Comparison of ENCODE assay signal across 9 cellular contexts in genomic region chr5:132064738-132065331, GRCh38. TPM values are rescaled to one million over a fixed set of nuclear protein-coding genes. Genes with fewer than 3 reads are reported as not detected.
A peak's percentile ranks its signal among the peaks of the same experiment; 100 is the strongest.
DNase-seq lines count a peak whose midpoint lies in the region; ATAC-seq and TF ChIP-seq lines count a peak whose summit lies in the region.
"Had no signal": no experiment of that assay in that cellular context is flagged by ENCODE, and none has a peak within 500 bp of the region (broad histone marks: within the 10 kb centered on the region; RNA-seq: fewer than 3 reads in every experiment).

No MANE protein-coding gene starts in this region.

- H3K9ac ChIP-seq in MM.1S (ENCODE audit: low read length): no peak overlapping the region
- H3K9ac ChIP-seq in adipocyte (ENCODE audit: low read length): no peak overlapping the region

- no peaks in the 10 kb centered on the region for H3K27me3 ChIP-seq in MM.1S (replicated peaks; ENCODE audit: insufficient read depth, low read length)
- peaks cover 2% of the 10 kb centered on the region for H3K27me3 ChIP-seq in adipocyte (replicated peaks; ENCODE audit: control insufficient read depth, insufficient read depth, low read length)
- no peaks in the 10 kb centered on the region for H3K27me3 ChIP-seq in left ventricle myocardium inferior (ENCODE audit: low read depth)

- peak overlapping the region; percentile 54; the same call in 1 of the 2 replicates for H2AFZ ChIP-seq in MM.1S (ENCODE audit: low read length)

- H3K79me2 ChIP-seq in MM.1S (ENCODE audit: low read length): no peaks in the 10 kb centered on the region

- no peak overlapping the region for H3K27ac ChIP-seq in MM.1S (ENCODE audit: low read length)
- no peak overlapping the region for H3K27ac ChIP-seq in left ventricle myocardium inferior (replicated peaks)

- H3K9me2 ChIP-seq in MM.1S (replicated peaks; ENCODE audit: insufficient read depth, low read length): no peaks in the 10 kb centered on the region

- peak; percentile 97 for TF ChIP-seq CTCF in MM.1S (IDR thresholded peaks at IDR 0.05; ENCODE audit: low read length)
- peak; percentile 88 for TF ChIP-seq CTCF in left ventricle myocardium inferior (IDR thresholded peaks at IDR 0.05; ENCODE audit: borderline replicate concordance)

- H3K36me3 ChIP-seq in MM.1S (replicated peaks; ENCODE audit: insufficient read depth, low read length): no peaks in the 10 kb centered on the region
- H3K36me3 ChIP-seq in adipocyte (ENCODE audit: control insufficient read depth, insufficient read depth, low read length, severe bottlenecking): no peaks in the 10 kb centered on the region
- H3K36me3 ChIP-seq in left ventricle myocardium inferior: no peaks in the 10 kb centered on the region

- intact Hi-C loops in left ventricle myocardium inferior (cut with micrococcal nuclease): no loop called here

- peak; percentile 65 for ATAC-seq in GM21825 (IDR thresholded peaks at IDR 0.05; ENCODE audit: unreplicated experiment)
- no peak for ATAC-seq in GM21381 (IDR thresholded peaks at IDR 0.05; ENCODE audit: unreplicated experiment)

- H3K9me3 ChIP-seq in MM.1S (replicated peaks; ENCODE audit: insufficient read depth, low read length) (no peaks in the 10 kb centered on the region), adipocyte (ENCODE audit: control insufficient read depth, low read length) (no peaks in the 10 kb centered on the region), left ventricle myocardium inferior (replicated peaks) (no peaks in the 10 kb centered on the region)

- H3K4me1 ChIP-seq in MM.1S (ENCODE audit: low read length) (peaks cover 7% of the 10 kb centered on the region), adipocyte (ENCODE audit: control insufficient read depth, insufficient read depth, low read length) (no peaks in the 10 kb centered on the region), left ventricle myocardium inferior (peaks cover 3% of the 10 kb centered on the region)

- no peaks in the 10 kb centered on the region for H4K20me1 ChIP-seq in MM.1S (ENCODE audit: insufficient read depth, low read length)

- DNase-seq in GM04503 (ENCODE audit: low read depth) (peak; percentile 16), MM.1S (peak; percentile 80), T-helper 1 cell (peak; percentile 48 to 76 (median 67)), adipocyte (ENCODE audit: low read depth) (peak; percentile 84), left ventricle myocardium inferior (peak; percentile 56), retina (peak; percentile 83)

- H3K4me2 ChIP-seq in MM.1S (ENCODE audit: low read depth, low read length): no peak overlapping the region

- H3K4me3 ChIP-seq in MM.1S (ENCODE audit: low read length) (no peak overlapping the region), adipocyte (ENCODE audit: low read length) (no peak overlapping the region), left ventricle myocardium inferior (no peak overlapping the region)

- H3F3A ChIP-seq in MM.1S (ENCODE audit: insufficient read depth, low read length): no peaks in the 10 kb centered on the region

RNA-seq across cellular contexts. Expression of gene IL3, which starts 4.4 kb away (rescaled TPM):
- not detected for total RNA-seq in left ventricle myocardium inferior
- total RNA-seq: mononuclear cell had no signal

RNA-seq across cellular contexts. Expression of gene CSF2, which starts 8.8 kb away (rescaled TPM):
- total RNA-seq in left ventricle myocardium inferior: not detected

RNA-seq across cellular contexts. Expression of gene ACSL6, which starts 53.4 kb away (rescaled TPM):
- 2.7 TPM for total RNA-seq in left ventricle myocardium inferior

Comparison
In these comparisons a context has a peak if more than half of its experiments do, and no peak if none do; other contexts are left out.
1. DNase-seq: peak in every context shown above with its lines; median percentile 84 in adipocyte; 83 in retina; 80 in MM.1S; 67 in T-helper 1 cell; 56 in left ventricle myocardium inferior; 16 in GM04503.